Comparison of ENCODE assay signal across 1 cellular context in the genomic region with DNA sequence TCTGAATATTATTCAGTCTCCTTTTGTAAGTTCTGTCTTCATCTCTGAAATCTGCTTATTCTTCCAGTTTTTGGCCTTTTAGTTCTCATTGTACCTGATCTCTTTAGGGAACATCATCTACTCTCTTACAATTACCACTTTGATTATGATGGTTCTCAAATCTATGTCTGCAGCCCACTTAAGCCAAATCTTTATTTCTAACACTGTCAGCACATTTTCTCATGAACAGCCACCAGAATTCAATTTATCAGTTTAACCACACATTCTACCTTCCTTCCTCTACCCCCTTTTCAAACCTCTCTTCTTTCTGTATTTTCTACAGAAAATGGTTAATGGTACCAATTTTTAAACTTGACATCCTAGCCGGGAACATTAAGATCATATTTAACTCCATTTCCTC.
TF ChIP-seq lines count a peak whose summit lies in the region.

No MANE protein-coding gene starts in this region.

TF ChIP-seq in HepG2, 621 proteins besides CTCF, POLR2A, EP300 and RAD21 (continued from another document):
- TF ChIP-seq, protein P1, sequence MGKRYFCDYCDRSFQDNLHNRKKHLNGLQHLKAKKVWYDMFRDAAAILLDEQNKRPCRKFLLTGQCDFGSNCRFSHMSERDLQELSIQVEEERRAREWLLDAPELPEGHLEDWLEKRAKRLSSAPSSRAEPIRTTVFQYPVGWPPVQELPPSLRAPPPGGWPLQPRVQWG (CRISPR knock-in tag; IDR thresholded peaks at IDR 0.05; ENCODE audit: borderline replicate concordance, low read depth) = no peak
- TF ChIP-seq MAFF (IDR thresholded peaks at IDR 0.05; ENCODE audit: low read depth, low read length) (peak; percentile 57), ZNF709 (CRISPR knock-in tag; IDR thresholded peaks at IDR 0.05) (no peak), ZFP41 (CRISPR knock-in tag; IDR thresholded peaks at IDR 0.05; ENCODE audit: borderline replicate concordance) (no peak)
- TF ChIP-seq, protein P2, sequence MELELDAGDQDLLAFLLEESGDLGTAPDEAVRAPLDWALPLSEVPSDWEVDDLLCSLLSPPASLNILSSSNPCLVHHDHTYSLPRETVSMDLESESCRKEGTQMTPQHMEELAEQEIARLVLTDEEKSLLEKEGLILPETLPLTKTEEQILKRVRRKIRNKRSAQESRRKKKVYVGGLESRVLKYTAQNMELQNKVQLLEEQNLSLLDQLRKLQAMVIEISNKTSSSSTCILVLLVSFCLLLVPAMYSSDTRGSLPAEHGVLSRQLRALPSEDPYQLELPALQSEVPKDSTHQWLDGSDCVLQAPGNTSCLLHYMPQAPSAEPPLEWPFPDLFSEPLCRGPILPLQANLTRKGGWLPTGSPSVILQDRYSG (CRISPR knock-in tag; IDR thresholded peaks at IDR 0.05) = no peak
